In genomic region chr11:20364412-20364792, GRCh38 we compare ENCODE assay signal across 8 cellular contexts. TPM values are rescaled to one million over a fixed set of nuclear protein-coding genes. Genes with fewer than 3 reads are reported as not detected.
DNase-seq lines count a peak whose midpoint lies in the region; FAIRE-seq and TF ChIP-seq lines count a peak whose summit lies in the region.

No MANE protein-coding gene starts in this region.

- H3K9me3 ChIP-seq in Peyer's patch (no peaks in the 10 kb centered on the region), fibroblast of lung (ENCODE audit: control insufficient read depth, insufficient read depth, low read depth, low read length) (no peaks in the 10 kb centered on the region), SJCRH30 (replicated peaks) (0 out of 2 replicates have a peak, but pooled peaks cover 2% of the 10 kb centered on the region)

- FAIRE-seq in RCC 7860 (lab: Jason Lieb, UNC) = no peak

- peaks cover 13% of the 10 kb centered on the region for H3K27me3 Mint-ChIP-seq in progenitor cell of endocrine pancreas

- H4K20me1 ChIP-seq in fibroblast of lung (ENCODE audit: control insufficient read depth, extremely low read depth, insufficient read depth, low read length) = no peaks in the 10 kb centered on the region

- H3K4me1 ChIP-seq in Peyer's patch (peaks cover 0 to 36% (median 11%) of the 10 kb centered on the region in 4 donors), fibroblast of lung (ENCODE audit: control insufficient read depth, extremely low read depth, insufficient read depth, low read length) (peaks cover 6% of the 10 kb centered on the region), SJCRH30 (peaks cover 25% of the 10 kb centered on the region)

- H3K27ac ChIP-seq in Peyer's patch = peak overlapping the region; percentile 89 to 98 (median 90)
- peak overlapping the region; percentile 76 for H3K27ac ChIP-seq in fibroblast of lung (ENCODE audit: insufficient read depth, low read length)
- H3K27ac ChIP-seq in SJCRH30 = no peak overlapping the region

- no peaks in the 10 kb centered on the region for H3K9me3 Mint-ChIP-seq in progenitor cell of endocrine pancreas (ENCODE audit: low read depth)

- peak; percentile 7 for DNase-seq in GM19238 (ENCODE audit: insufficient read length, low spot score)
- DNase-seq in Peyer's patch = no peak
- no peak for DNase-seq in fibroblast of lung (ENCODE audit: low read depth in 2 of 2)
- DNase-seq in progenitor cell of endocrine pancreas (ENCODE audit: low spot score, unreplicated experiment) = no peak
- DNase-seq in SJCRH30 = no peak
- DNase-seq in stimulated activated CD4-positive, alpha-beta T cell treated with anti-CD3 and anti-CD28 coated beads, Interleukin-4, amount 100 ng/mL, for 1 hour = no peak
- no peak for DNase-seq in NCI-H1436 treated with DMSO at 0.1 percent for 48 hours (lab: John Stamatoyannopoulos, UW)
- no peak for DNase-seq in RCC 7860 (ENCODE audit: low spot score)

- TF ChIP-seq CTCF in Peyer's patch (IDR thresholded peaks at IDR 0.05) (no peak), fibroblast of lung (conservative IDR thresholded peaks at IDR 0.05 in 1 of 2, IDR thresholded peaks at IDR 0.05 in 1 of 2; ENCODE audit: low read depth in 1 of 2, low read length in 2 of 2) (no peak), progenitor cell of endocrine pancreas (IDR thresholded peaks at IDR 0.05; ENCODE audit: unreplicated experiment) (no peak)

- H3K27me3 ChIP-seq in Peyer's patch (no peaks in the 10 kb centered on the region), fibroblast of lung (ENCODE audit: control insufficient read depth, insufficient read depth, low read length) (no peaks in the 10 kb centered on the region), SJCRH30 (no peaks in the 10 kb centered on the region)

- H3K4me3 Mint-ChIP-seq in progenitor cell of endocrine pancreas (ENCODE audit: low read depth) = peak overlapping the region; percentile 76

- H3K9ac ChIP-seq in fibroblast of lung (ENCODE audit: insufficient read depth, low read length) = peak overlapping the region; percentile 80

- peak overlapping the region; percentile 93 for H3K4me2 ChIP-seq in fibroblast of lung (ENCODE audit: extremely low read depth, insufficient read depth, low read length)

- H2AFZ ChIP-seq in fibroblast of lung (ENCODE audit: low read length) = peak overlapping the region; percentile 76

- H3K79me2 ChIP-seq in fibroblast of lung (ENCODE audit: control insufficient read depth, insufficient read depth, low read length) = peaks cover 6% of the 10 kb centered on the region

- no peaks in the 10 kb centered on the region for H3K36me3 ChIP-seq in Peyer's patch
- no peaks in the 10 kb centered on the region for H3K36me3 ChIP-seq in fibroblast of lung (ENCODE audit: control insufficient read depth, insufficient read depth, low read length)
- no peaks in the 10 kb centered on the region for H3K36me3 ChIP-seq in SJCRH30

- H3K27ac Mint-ChIP-seq in progenitor cell of endocrine pancreas = peak overlapping the region; percentile 86

- peak overlapping the region; percentile 75 to 93 (median 84) for H3K4me3 ChIP-seq in Peyer's patch
- H3K4me3 ChIP-seq in fibroblast of lung (replicated peaks in 1 of 4; ENCODE audit: control extremely low read depth in 1 of 4, insufficient read depth in 1 of 4, low read depth in 3 of 4, low read length in 4 of 4) = peak overlapping the region; percentile 32 to 85 (median 58)
- no peak overlapping the region for H3K4me3 ChIP-seq in SJCRH30

- H3K4me1 Mint-ChIP-seq in progenitor cell of endocrine pancreas (ENCODE audit: low read depth) = peaks cover 17% of the 10 kb centered on the region

- no peak for TF ChIP-seq POLR2A in Peyer's patch (IDR thresholded peaks at IDR 0.05)

- no peaks in the 10 kb centered on the region for H3K36me3 Mint-ChIP-seq in progenitor cell of endocrine pancreas (ENCODE audit: insufficient read depth)

RNA-seq across cellular contexts. Expression of gene HTATIP2, which starts 0.9 kb away (rescaled TPM):
- total RNA-seq in Peyer's patch (100 to 1,000 TPM in 3 of 4 donors, 10 to 100 TPM in 1; 89.1 to 280 (median 118) TPM), fibroblast of lung (69.1 and 77.6 TPM in 2 replicates), progenitor cell of endocrine pancreas (21.4 and 22.2 TPM in 2 replicates)
- polyA plus RNA-seq in fibroblast of lung = 43.5 and 59.1 TPM in 2 replicates
- polyA plus RNA-seq in fibroblast of lung (2012) = 42.8 and 56.1 TPM in 2 replicates
- polyA minus RNA-seq in fibroblast of lung (ENCODE audit: low replicate concordance) = 6.3 and 8.0 TPM in 2 replicates
- 0.28 and 0.38 TPM in 2 replicates for total RNA-seq in SJCRH30 (2014; rRNA removed; shearing (Covaris generic))

RNA-seq across cellular contexts. Expression of gene PRMT3, which starts 23.1 kb away (rescaled TPM):
- total RNA-seq in Peyer's patch (10 to 100 TPM; 10.5 to 42.1 (median 16.2) TPM), fibroblast of lung (12.8 and 13.0 TPM in 2 replicates), progenitor cell of endocrine pancreas (12.2 and 19.3 TPM in 2 replicates)
- 14.2 and 15.7 TPM in 2 replicates for polyA plus RNA-seq in fibroblast of lung
- polyA plus RNA-seq in fibroblast of lung (2012) = 8.4 and 11.4 TPM in 2 replicates
- 0.12 and 0.41 TPM in 2 replicates for polyA minus RNA-seq in fibroblast of lung (ENCODE audit: low replicate concordance)
- 45.7 and 49.5 TPM in 2 replicates for total RNA-seq in SJCRH30 (2014; rRNA removed; shearing (Covaris generic))

Comparison
In these comparisons a context has a peak if more than half of its experiments do, and no peak if none do; other contexts are left out.
1. RNA of gene HTATIP2, which starts 0.9 kb away (total RNA-seq): 89.1 to 280 TPM in Peyer's patch, 69.1 to 77.6 TPM in fibroblast of lung and 21.4 to 22.2 TPM in progenitor cell of endocrine pancreas; 0.28 to 0.38 TPM in SJCRH30; every median in the first group is over 10 times any median in the second.